ENCODE assay signal across 8 cellular contexts in genomic region chr19:36139473-36140288, GRCh38. TPM values are rescaled to one million over a fixed set of nuclear protein-coding genes. Genes with fewer than 3 reads are reported as not detected.
DNase-seq lines count a peak whose midpoint lies in the region; ATAC-seq and TF ChIP-seq lines count a peak whose summit lies in the region.

CAPNS1 (plus strand) TSS chr19:36140066; CDS start chr19:36141012, 946 bp downstream.

- ATAC-seq in GM19023 (IDR thresholded peaks at IDR 0.05; ENCODE audit: unreplicated experiment): peak; percentile 79
- ATAC-seq in HG03280 (IDR thresholded peaks at IDR 0.05; ENCODE audit: unreplicated experiment): peak; percentile 81
- ATAC-seq in central memory CD8-positive, alpha-beta T cell (replicated peaks; ENCODE audit: extremely low read depth, poor library complexity, severe bottlenecking): peak; percentile 65

- peak; percentile 8; the same call in 1 of the 2 replicates for TF ChIP-seq CTCF in AG10803 (conservative IDR thresholded peaks at IDR 0.05; ENCODE audit: low read length)
- TF ChIP-seq CTCF in kidney epithelial cell (IDR thresholded peaks at IDR 0.05; ENCODE audit: insufficient read depth, low read length, poor library complexity, severe bottlenecking): peak; percentile 28

- H3K4me3 ChIP-seq in AG10803 (ENCODE audit: low read length) (peak within 1 kb of the TSS; percentile 79), kidney epithelial cell (ENCODE audit: low read depth, low read length) (peak within 1 kb of the TSS; percentile 91)

- H3K27ac Mint-ChIP-seq in central memory CD8-positive, alpha-beta T cell (ENCODE audit: low read depth): peak within 1 kb of the TSS; percentile 87

- no peaks in the 10 kb centered on the region for H3K27me3 ChIP-seq in kidney epithelial cell (ENCODE audit: control insufficient read depth, insufficient read depth, low read length)

- peaks cover 29% of the 10 kb centered on the region for H3K4me1 Mint-ChIP-seq in central memory CD8-positive, alpha-beta T cell

- H3K36me3 Mint-ChIP-seq in central memory CD8-positive, alpha-beta T cell (ENCODE audit: insufficient read depth): peaks cover 24% of the 10 kb centered on the region

- peak within 1 kb of the TSS; percentile 96 for H3K4me3 Mint-ChIP-seq in central memory CD8-positive, alpha-beta T cell

- H3K36me3 ChIP-seq in kidney epithelial cell (ENCODE audit: control insufficient read depth, insufficient read depth, low read length): peaks cover 4% of the 10 kb centered on the region

- DNase-seq in AG10803 (ENCODE audit: low read depth) (peak; percentile 93), NCI-H345 treated with DMSO at 0.1 percent for 48 hours (lab: John Stamatoyannopoulos, UW; ENCODE audit: unreplicated experiment) (peak; percentile 99), kidney epithelial cell (ENCODE audit: low read depth) (peak; percentile 79)
- peak; percentile 74 for DNase-seq in activated CD4-positive, CD25-positive, alpha-beta regulatory T cell treated with anti-CD3 and anti-CD28 coated beads, Interleukin-2, amount 50 U/mL, for 16 hours (ENCODE audit: low read depth, low spot score)
- DNase-seq in central memory CD8-positive, alpha-beta T cell (ENCODE audit: low spot score in 2 of 2): peak; percentile 80 to 84
- DNase-seq in stimulated activated CD4-positive, alpha-beta T cell treated with anti-CD3 and anti-CD28 coated beads, Interleukin-15, amount 100 ng/mL, for 48 hours (ENCODE audit: low read depth in 2 of 2): peak; percentile 89

- no peaks in the 10 kb centered on the region for H3K9me3 Mint-ChIP-seq in central memory CD8-positive, alpha-beta T cell

- no peaks in the 10 kb centered on the region for H3K27me3 Mint-ChIP-seq in central memory CD8-positive, alpha-beta T cell

RNA-seq across cellular contexts. Expression of gene CAPNS1, which starts in this region (rescaled TPM):
- 262 and 352 TPM in 2 replicates for total RNA-seq in kidney epithelial cell

Comparison
In these comparisons a context has a peak if more than half of its experiments do, and no peak if none do; other contexts are left out.
1. Peak in every context shown above with its lines: DNase-seq, ATAC-seq and H3K4me3 ChIP-seq.